ENCODE assay signal across 21 cellular contexts in the genomic region with DNA sequence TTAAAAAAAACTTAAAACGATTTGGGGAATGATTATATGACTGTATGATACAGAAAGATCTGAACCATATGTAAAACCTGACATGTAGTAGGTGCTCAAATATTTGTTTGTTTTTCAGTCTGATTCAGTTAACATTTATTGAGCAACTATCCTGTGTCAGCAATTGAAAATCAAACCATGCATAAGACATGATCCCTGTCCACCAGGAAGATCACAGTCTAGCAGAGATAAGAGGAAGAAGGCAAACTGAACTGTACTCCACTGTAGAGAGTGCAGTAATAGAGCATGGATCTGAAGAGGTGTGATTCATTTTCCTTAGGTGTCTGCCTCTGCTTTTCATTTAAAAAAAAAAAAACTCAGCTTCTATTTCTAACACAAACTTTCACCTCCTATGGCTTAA. TPM values are rescaled to one million over a fixed set of nuclear protein-coding genes. Genes with fewer than 3 reads are reported as not detected.
DNase-seq lines count a peak whose midpoint lies in the region; ATAC-seq, FAIRE-seq and TF ChIP-seq lines count a peak whose summit lies in the region.
"Had no signal": no experiment of that assay in that cellular context is flagged by ENCODE, and none has a peak within 500 bp of the region (broad histone marks: within the 10 kb centered on the region; RNA-seq: fewer than 3 reads in every experiment).

No MANE protein-coding gene starts in this region.

- TF ChIP-seq POLR2A in HepG2 (IDR thresholded peaks at IDR 0.05; ENCODE audit: insufficient read depth in 1 of 2, low read depth in 2 of 2, low read length in 2 of 2): no peak

- no peaks in the 10 kb centered on the region for H3K9me3 Mint-ChIP-seq in natural killer cell
- H3K9me3 Mint-ChIP-seq: CD14-positive monocyte; CD4-positive, alpha-beta memory T cell had no signal

- in situ Hi-C loops in HepG2 (cut with HindIII; ENCODE audit: extremely low pct_ligation_motif_present, low pct_unique_long_range_greater_than_20kb): no loop called here

- H3K36me3 ChIP-seq in liver (ENCODE audit: control insufficient read depth in 4 of 4, insufficient read depth in 3 of 4, low read depth in 1 of 4, low read length in 3 of 4): peaks cover 0 to 21% (median 9%) of the 10 kb centered on the region in 4 donors
- H3K36me3 ChIP-seq in HepG2 (replicated peaks in 1 of 2; ENCODE audit: control insufficient read depth in 1 of 2, insufficient read depth in 2 of 2, low read length in 2 of 2): peaks cover 2 to 35% of the 10 kb centered on the region in 2 experiments; a peak in 2 of 5 replicates
- H3K36me3 ChIP-seq in small intestine (ENCODE audit: control insufficient read depth in 2 of 2, insufficient read depth in 2 of 2, low read length in 2 of 2): peaks cover 0 to 7% of the 10 kb centered on the region in 2 donors

- H3K27ac ChIP-seq in liver (ENCODE audit: low read depth in 1 of 2, low read length in 2 of 2) (no peak overlapping the region), HepG2 (ENCODE audit: extremely low read length, insufficient read depth, low read length) (no peak overlapping the region), small intestine (ENCODE audit: low read depth in 1 of 2, low read length in 1 of 2) (no peak overlapping the region)
- H3K27ac ChIP-seq: BLaER1 had no signal

- FAIRE-seq in HepG2 (lab: Jason Lieb, UNC): no peak
- FAIRE-seq in small intestine (lab: Jason Lieb, UNC): no peak
- FAIRE-seq: K562 had no signal

- no peak overlapping the region for H3K27ac Mint-ChIP-seq in natural killer cell
- H3K27ac Mint-ChIP-seq: CD14-positive monocyte; CD4-positive, alpha-beta memory T cell had no signal

- H2AFZ ChIP-seq in HepG2 (ENCODE audit: low read length): no peak overlapping the region

- H3K27me3 Mint-ChIP-seq in natural killer cell (ENCODE audit: low read depth in 2 of 2): no peaks in the 10 kb centered on the region
- H3K27me3 Mint-ChIP-seq: CD4-positive, alpha-beta memory T cell had no signal

- H3K9ac ChIP-seq in liver (ENCODE audit: low read depth in 1 of 2, low read length in 2 of 2) (no peak overlapping the region), HepG2 (ENCODE audit: insufficient read depth, low read depth, low read length) (no peak overlapping the region)
- H3K9ac ChIP-seq: BLaER1 had no signal

- H3K4me1 ChIP-seq in liver (ENCODE audit: control insufficient read depth in 4 of 4, insufficient read depth in 4 of 4, low read length in 3 of 4) (no peaks in the 10 kb centered on the region), HepG2 (ENCODE audit: insufficient read depth, low read length) (no peaks in the 10 kb centered on the region), small intestine (ENCODE audit: control insufficient read depth in 2 of 2, insufficient read depth in 1 of 2, low read depth in 1 of 2, low read length in 1 of 2) (no peaks in the 10 kb centered on the region)

- H4K20me1 ChIP-seq in HepG2 (ENCODE audit: insufficient read depth, low read length): no peaks in the 10 kb centered on the region

- TF ChIP-seq RAD21 in liver (IDR thresholded peaks at IDR 0.05) (peak in 1 of 2 donors; percentile 17), HepG2 (CRISPR knock-in tag; IDR thresholded peaks at IDR 0.05) (no peak)

- H3K4me3 Mint-ChIP-seq in natural killer cell: no peak overlapping the region
- H3K4me3 Mint-ChIP-seq: CD14-positive monocyte; CD4-positive, alpha-beta memory T cell had no signal

- intact Hi-C loops in HepG2 (cut with micrococcal nuclease; ENCODE audit: unreplicated experiment) (no loop called here), natural killer cell (cut with micrococcal nuclease) (no loop called here)

- TF ChIP-seq CTCF in liver (IDR thresholded peaks at IDR 0.05; ENCODE audit: low read depth, low read length, missing input control) (no peak), HepG2 (CRISPR knock-in tag; IDR thresholded peaks at IDR 0.05) (no peak), natural killer cell (IDR thresholded peaks at IDR 0.05) (no peak)

- no peak overlapping the region for H3K4me2 ChIP-seq in HepG2 (ENCODE audit: low read depth, low read length)
- H3K4me2 ChIP-seq: BLaER1 had no signal

- WGBS in liver: 73% methylated on average over 1 of the region's 1 CpG
- 16% methylated on average over 1 of the region's 1 CpG for WGBS in HepG2 (ENCODE audit: low lambda C conversion rate)
- WGBS in small intestine, 3 donors: 48 to 78% (median 50%) methylated on average over 1 of the region's 1 CpG

- CTCF ChIA-PET in HepG2 (lab: Yijun Ruan, JAX; ENCODE audit: low intra/inter-chr PET ratio, low total read pairs): no interaction called here

- ATAC-seq in HepG2 (no peak), left lobe of liver (peak; percentile 75), natural killer cell (no peak), HG03378 (IDR thresholded peaks at IDR 0.05; ENCODE audit: unreplicated experiment) (no peak), HG03439 (IDR thresholded peaks at IDR 0.05; ENCODE audit: unreplicated experiment) (no peak)
- ATAC-seq: HCT116, K562 had no signal

- DNase-seq in HepG2 (ENCODE audit: low spot score): no peak
- peak; percentile 3 for DNase-seq in OCI-M1 (lab: John Stamatoyannopoulos, UW)
- no peak for DNase-seq in left lobe of liver (ENCODE audit: low spot score)
- peak; percentile 39 for DNase-seq in small intestine
- no peak for DNase-seq in natural killer cell
- DNase-seq: 8988T; Calu3; CD4-positive, alpha-beta memory T cell; DMS 273 treated with DMSO at 0.1 percent for 48 hours; DMS79; GDM1; GOT3; H7 had no signal

- no peak for TF ChIP-seq EP300 in HepG2 (IDR thresholded peaks at IDR 0.05; ENCODE audit: low read depth in 2 of 2, low read length in 2 of 2)
- no peak for TF ChIP-seq EP300 in HepG2 (CRISPR knock-in tag; IDR thresholded peaks at IDR 0.05; ENCODE audit: borderline replicate concordance)

- H3K9me3 ChIP-seq in liver (ENCODE audit: control insufficient read depth in 4 of 4, low read length in 3 of 4) (no peaks in the 10 kb centered on the region), HepG2 (ENCODE audit: low read length) (no peaks in the 10 kb centered on the region), small intestine (ENCODE audit: control insufficient read depth, low read depth) (no peaks in the 10 kb centered on the region)
- H3K9me3 ChIP-seq: BLaER1 had no signal

- no peaks in the 10 kb centered on the region for H3K79me2 ChIP-seq in HepG2 (ENCODE audit: insufficient read depth, low read length)

- no peak overlapping the region for H3K4me3 ChIP-seq in liver (ENCODE audit: low read depth in 1 of 3, low read length in 3 of 3)
- H3K4me3 ChIP-seq in HepG2 (replicated peaks in 1 of 3; ENCODE audit: insufficient read depth in 1 of 3, low read depth in 2 of 3, low read length in 3 of 3): no peak overlapping the region
- no peak overlapping the region for H3K4me3 ChIP-seq in small intestine (ENCODE audit: low read depth in 1 of 2, low read length in 2 of 2)
- H3K4me3 ChIP-seq: BLaER1, K562 had no signal

- BruUV-seq in HepG2 (replicated peaks; lab: Mats Ljungman, UMichigan): no TSS peak

- POLR2A ChIA-PET in HepG2 (lab: Yijun Ruan, JAX): no interaction called here

- no peaks in the 10 kb centered on the region for H3K27me3 ChIP-seq in liver (ENCODE audit: control insufficient read depth in 4 of 4, insufficient read depth in 4 of 4, low read length in 3 of 4)
- no peaks in the 10 kb centered on the region for H3K27me3 ChIP-seq in HepG2 (ENCODE audit: control insufficient read depth in 1 of 2, insufficient read depth in 2 of 2, low read length in 2 of 2)
- no peaks in the 10 kb centered on the region for H3K27me3 ChIP-seq in small intestine (ENCODE audit: control insufficient read depth in 2 of 2, insufficient read depth in 2 of 2, low read length in 2 of 2)
- H3K27me3 ChIP-seq: BLaER1 had no signal

- H3K36me3 Mint-ChIP-seq in natural killer cell: peaks cover 7% of the 10 kb centered on the region

- H3K4me1 Mint-ChIP-seq in natural killer cell: peaks cover 7 to 8% of the 10 kb centered on the region in 2 donors
- H3K4me1 Mint-ChIP-seq: CD14-positive monocyte; CD4-positive, alpha-beta memory T cell had no signal

RNA-seq across cellular contexts. Expression of a gene that starts 7.9 kb away (rescaled TPM):
- total RNA-seq in liver: 1 to 10 TPM; 5.9 to 6.1 TPM
- 1 to 10 TPM in 1 of 2 donors, under 1 TPM in 1; 0.67 to 1.1 TPM for polyA plus RNA-seq in liver
- 0.48 and 0.93 TPM in 2 replicates for total RNA-seq in HepG2 (2016; rRNA removed; fragmentation: Illumina TruSeq; extraction: Trizol)
- 0.26 TPM in 1 of 2 replicates, not detected in the other for total RNA-seq in HepG2 (2016; cell fraction: cytosol; rRNA removed; fragmentation: Illumina TruSeq; extraction: Trizol; ENCODE audit: low read depth)
- 0.56 and 0.77 TPM in 2 replicates for total RNA-seq in HepG2 (2016; cell fraction: insoluble cytoplasmic fraction; rRNA removed; fragmentation: Illumina TruSeq; extraction: Trizol)
- total RNA-seq in HepG2 (2016; cell fraction: membrane; rRNA removed; fragmentation: Illumina TruSeq; extraction: Trizol): 0.28 and 0.31 TPM in 2 replicates
- 0.28 and 0.56 TPM in 2 replicates for total RNA-seq in HepG2 (2016; cell fraction: nucleus; rRNA removed; fragmentation: Illumina TruSeq; extraction: Trizol)
- 0.45 and 0.46 TPM in 2 replicates for polyA plus RNA-seq in HepG2 (2011; rRNA removed)
- 0.28 and 0.43 TPM in 2 replicates for polyA plus RNA-seq in HepG2 (2011; cell fraction: cytosol; rRNA removed)
- 0.23 and 0.26 TPM in 2 replicates for polyA plus RNA-seq in HepG2 (2011; cell fraction: nucleus; rRNA removed)
- 0.45 and 0.97 TPM in 2 replicates for polyA plus RNA-seq in HepG2 (2012)
- polyA plus RNA-seq in HepG2 (2016; cell fraction: cytosol; fragmentation: Illumina TruSeq; extraction: Trizol; ENCODE audit: low read depth): 0.09 and 0.18 TPM in 2 replicates
- polyA plus RNA-seq in HepG2 (2016; cell fraction: insoluble cytoplasmic fraction; fragmentation: Illumina TruSeq; extraction: Trizol; ENCODE audit: low read depth): 0.78 and 1.4 TPM in 2 replicates
- 0.22 and 0.45 TPM in 2 replicates for polyA plus RNA-seq in HepG2 (2016; cell fraction: membrane; fragmentation: Illumina TruSeq; extraction: Trizol; ENCODE audit: low read depth)
- 0.39 TPM in 1 of 2 replicates, not detected in the other for polyA plus RNA-seq in HepG2 (2016; cell fraction: nucleus; fragmentation: Illumina TruSeq; extraction: Trizol; ENCODE audit: insufficient read depth, low read depth)
- 1.9 and 2.0 TPM in 2 replicates for polyA minus RNA-seq in HepG2 (2011; rRNA and poly(A)+ RNA removed; ENCODE audit: low replicate concordance)
- 0.44 TPM in 1 of 2 replicates, not detected in the other for polyA minus RNA-seq in HepG2 (2011; cell fraction: cytosol; rRNA and poly(A)+ RNA removed)
- polyA minus RNA-seq in HepG2 (2011; cell fraction: nucleus; rRNA and poly(A)+ RNA removed): 0.25 and 0.64 TPM in 2 replicates
- 0.98 TPM for total RNA-seq in left lobe of liver
- polyA plus RNA-seq in small intestine: 1 to 10 TPM; 1.6 to 3.0 (median 1.8) TPM
- not detected for total RNA-seq in natural killer cell
- total RNA-seq: HT-29 had no signal

RNA-seq across cellular contexts. Expression of a gene that starts 20.7 kb away (rescaled TPM):
- total RNA-seq in liver (10 to 100 TPM; 16.6 to 23.7 TPM), HepG2 (2016; rRNA removed; fragmentation: Illumina TruSeq; extraction: Trizol) (27.3 and 52.3 TPM in 2 replicates), left lobe of liver (12.7 TPM), natural killer cell (10 to 100 TPM in 1 of 3 donors, 1 to 10 TPM in 2; 6.6 to 11.8 (median 7.9) TPM)
- polyA plus RNA-seq in liver (10 to 100 TPM; 10.9 to 12.1 TPM), HepG2 (2011; rRNA removed) (9.6 and 12.5 TPM in 2 replicates), small intestine (100 to 1,000 TPM in 2 of 3 donors, 10 to 100 TPM in 1; 76.2 to 215 (median 128) TPM)
- 3.7 and 3.9 TPM in 2 replicates for total RNA-seq in HepG2 (2016; cell fraction: cytosol; rRNA removed; fragmentation: Illumina TruSeq; extraction: Trizol; ENCODE audit: low read depth)
- 28.0 and 52.9 TPM in 2 replicates for total RNA-seq in HepG2 (2016; cell fraction: insoluble cytoplasmic fraction; rRNA removed; fragmentation: Illumina TruSeq; extraction: Trizol)
- 10.2 and 11.8 TPM in 2 replicates for total RNA-seq in HepG2 (2016; cell fraction: membrane; rRNA removed; fragmentation: Illumina TruSeq; extraction: Trizol)
- total RNA-seq in HepG2 (2016; cell fraction: nucleus; rRNA removed; fragmentation: Illumina TruSeq; extraction: Trizol): 10.8 and 11.2 TPM in 2 replicates
- polyA plus RNA-seq in HepG2 (2011; cell fraction: cytosol; rRNA removed): 4.6 and 9.0 TPM in 2 replicates
- 2.5 and 3.9 TPM in 2 replicates for polyA plus RNA-seq in HepG2 (2011; cell fraction: nucleus; rRNA removed)
- polyA plus RNA-seq in HepG2 (2012): 13.2 and 17.7 TPM in 2 replicates
- 2.5 and 2.7 TPM in 2 replicates for polyA plus RNA-seq in HepG2 (2016; cell fraction: cytosol; fragmentation: Illumina TruSeq; extraction: Trizol; ENCODE audit: low read depth)
- polyA plus RNA-seq in HepG2 (2016; cell fraction: insoluble cytoplasmic fraction; fragmentation: Illumina TruSeq; extraction: Trizol; ENCODE audit: low read depth): 30.5 and 35.4 TPM in 2 replicates
- polyA plus RNA-seq in HepG2 (2016; cell fraction: membrane; fragmentation: Illumina TruSeq; extraction: Trizol; ENCODE audit: low read depth): 6.1 and 6.2 TPM in 2 replicates
- polyA plus RNA-seq in HepG2 (2016; cell fraction: nucleus; fragmentation: Illumina TruSeq; extraction: Trizol; ENCODE audit: insufficient read depth, low read depth): 11.0 and 12.3 TPM in 2 replicates
- polyA minus RNA-seq in HepG2 (2011; rRNA and poly(A)+ RNA removed; ENCODE audit: low replicate concordance): 4.3 and 5.5 TPM in 2 replicates
- polyA minus RNA-seq in HepG2 (2011; cell fraction: cytosol; rRNA and poly(A)+ RNA removed): 6.6 and 7.2 TPM in 2 replicates
- 4.8 and 11.6 TPM in 2 replicates for polyA minus RNA-seq in HepG2 (2011; cell fraction: nucleus; rRNA and poly(A)+ RNA removed)

RNA-seq across cellular contexts. Expression of a gene that starts 20.9 kb away (rescaled TPM):
- 10 to 100 TPM; 34.5 to 36.0 TPM for total RNA-seq in liver
- 1 to 10 TPM; 4.7 to 6.5 TPM for polyA plus RNA-seq in liver
- total RNA-seq in HepG2 (2016; rRNA removed; fragmentation: Illumina TruSeq; extraction: Trizol): 7.5 and 11.3 TPM in 2 replicates
- total RNA-seq in HepG2 (2016; cell fraction: cytosol; rRNA removed; fragmentation: Illumina TruSeq; extraction: Trizol; ENCODE audit: low read depth): 1.4 and 1.7 TPM in 2 replicates
- total RNA-seq in HepG2 (2016; cell fraction: insoluble cytoplasmic fraction; rRNA removed; fragmentation: Illumina TruSeq; extraction: Trizol): 7.7 and 10.8 TPM in 2 replicates
- 1.6 and 1.8 TPM in 2 replicates for total RNA-seq in HepG2 (2016; cell fraction: membrane; rRNA removed; fragmentation: Illumina TruSeq; extraction: Trizol)
- total RNA-seq in HepG2 (2016; cell fraction: nucleus; rRNA removed; fragmentation: Illumina TruSeq; extraction: Trizol): 11.1 and 15.1 TPM in 2 replicates
- 7.2 and 7.4 TPM in 2 replicates for polyA plus RNA-seq in HepG2 (2011; rRNA removed)
- polyA plus RNA-seq in HepG2 (2011; cell fraction: cytosol; rRNA removed): 3.2 and 4.5 TPM in 2 replicates
- 17.3 and 18.9 TPM in 2 replicates for polyA plus RNA-seq in HepG2 (2011; cell fraction: nucleus; rRNA removed)
- 6.2 and 7.8 TPM in 2 replicates for polyA plus RNA-seq in HepG2 (2012)
- 0.18 and 0.27 TPM in 2 replicates for polyA plus RNA-seq in HepG2 (2016; cell fraction: cytosol; fragmentation: Illumina TruSeq; extraction: Trizol; ENCODE audit: low read depth)
- polyA plus RNA-seq in HepG2 (2016; cell fraction: insoluble cytoplasmic fraction; fragmentation: Illumina TruSeq; extraction: Trizol; ENCODE audit: low read depth): 4.4 and 4.9 TPM in 2 replicates
- 0.26 and 0.31 TPM in 2 replicates for polyA plus RNA-seq in HepG2 (2016; cell fraction: membrane; fragmentation: Illumina TruSeq; extraction: Trizol; ENCODE audit: low read depth)
- 12.3 and 14.0 TPM in 2 replicates for polyA plus RNA-seq in HepG2 (2016; cell fraction: nucleus; fragmentation: Illumina TruSeq; extraction: Trizol; ENCODE audit: insufficient read depth, low read depth)
- polyA minus RNA-seq in HepG2 (2011; rRNA and poly(A)+ RNA removed; ENCODE audit: low replicate concordance): 8.9 and 18.6 TPM in 2 replicates
- 5.2 and 12.1 TPM in 2 replicates for polyA minus RNA-seq in HepG2 (2011; cell fraction: cytosol; rRNA and poly(A)+ RNA removed)
- 60.4 and 61.2 TPM in 2 replicates for polyA minus RNA-seq in HepG2 (2011; cell fraction: nucleus; rRNA and poly(A)+ RNA removed)
- total RNA-seq in left lobe of liver: 15.6 TPM
- 1 to 10 TPM; 3.8 to 5.4 (median 4.4) TPM for polyA plus RNA-seq in small intestine
- 10 to 100 TPM; 34.8 to 45.6 (median 35.8) TPM for total RNA-seq in natural killer cell

Comparison
In these comparisons a context has a peak if more than half of its experiments do, and no peak if none do; other contexts are left out.
1. DNase-seq: peak in OCI-M1 (single experiment) and small intestine (single experiment); none in HepG2 (single experiment), left lobe of liver (single experiment) and natural killer cell (single experiment).